ENCODE assay signal across 22 cellular contexts in the genomic region with DNA sequence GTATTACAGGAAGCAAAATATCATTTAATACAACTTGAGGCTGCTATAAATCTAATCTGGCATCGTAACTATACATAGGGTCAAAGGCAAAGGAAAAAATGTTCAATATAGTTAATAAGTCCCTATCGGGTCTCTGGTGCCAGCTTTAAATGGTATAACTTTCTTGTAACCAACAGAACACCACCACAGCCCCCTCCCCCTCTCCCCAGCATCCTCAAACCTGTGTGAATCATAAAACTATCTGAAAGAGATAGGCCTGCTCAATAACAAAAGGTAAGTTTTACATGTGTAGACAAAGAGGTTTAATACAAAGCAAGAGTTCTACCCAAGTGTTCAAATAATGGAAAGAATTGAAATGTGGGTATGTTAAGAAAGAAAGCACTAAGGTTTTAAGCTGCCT. TPM values are rescaled to one million over a fixed set of nuclear protein-coding genes. Genes with fewer than 3 reads are reported as not detected.
"Had no signal": no experiment of that assay in that cellular context is flagged by ENCODE, and none has a peak within 500 bp of the region (broad histone marks: within the 10 kb centered on the region; RNA-seq: fewer than 3 reads in every experiment).

No MANE protein-coding gene starts in this region.

- DNase-seq: IMR-90, Karpas-422, KG1, MG63, NCI-H1092, NCI-H1417 treated with DMSO at 0.1 percent for 48 hours, NCI-H1694 treated with DMSO at 0.1 percent for 48 hours, NCI-H1930, NCI-H2081, NCI-H2107, NCI-H2227 treated with DMSO at 0.1 percent for 48 hours, NCI-H524, NCI-H526 treated with DMSO at 0.1 percent for 48 hours, NCI-H748 treated with DMSO at 0.1 percent for 48 hours, Right ventricle myocardium superior, RPMI8226, SIG-M5 had no signal

- H3K9me3 ChIP-seq: MG63, SJSA1 had no signal

- H3K36me3 ChIP-seq: MG63 had no signal

- H3K4me3 ChIP-seq: MG63, SJSA1, SK-N-MC had no signal

- H3K27me3 ChIP-seq: MG63, SJSA1 had no signal

- ATAC-seq: HepG2 had no signal

- H3K4me1 ChIP-seq: SJSA1 had no signal

- H3K27ac ChIP-seq: SJSA1 had no signal

RNA-seq across cellular contexts. Expression of gene SMLR1, which starts 12.2 kb away (rescaled TPM):
- total RNA-seq: HT1080, IMR-90, NCI-H460, Right ventricle myocardium superior, SJSA1 had no signal
- polyA plus RNA-seq: IMR-90 had no signal
